In genomic region chr3:58388550-58389061, GRCh38 we compare ENCODE assay signal across 12 cellular contexts. TPM values are rescaled to one million over a fixed set of nuclear protein-coding genes. Genes with fewer than 3 reads are reported as not detected.
A peak's percentile ranks its signal among the peaks of the same experiment; 100 is the strongest.
DNase-seq lines count a peak whose midpoint lies in the region; ATAC-seq, FAIRE-seq and TF ChIP-seq lines count a peak whose summit lies in the region.
"Had no signal": no experiment of that assay in that cellular context is flagged by ENCODE, and none has a peak within 500 bp of the region (broad histone marks: within the 10 kb centered on the region; RNA-seq: fewer than 3 reads in every experiment).

No MANE protein-coding gene starts in this region.

- H3K4me3 Mint-ChIP-seq in astrocyte (ENCODE audit: unreplicated experiment), result no peak overlapping the region

- DNase-seq in astrocyte (ENCODE audit: low read depth), result peak; percentile 79
- DNase-seq in iris pigment epithelial cell (ENCODE audit: low read depth), result peak; percentile 62
- DNase-seq in smooth muscle cell (lab: John Stamatoyannopoulos, UW; ENCODE audit: unreplicated experiment), result no peak
- no peak for DNase-seq in A172 (ENCODE audit: low spot score)
- DNase-seq in DMS153 treated with DMSO at 0.1 percent for 48 hours (lab: John Stamatoyannopoulos, UW; ENCODE audit: unreplicated experiment), result no peak
- no peak for DNase-seq in NAMALWA (ENCODE audit: low spot score)
- DNase-seq: activated naive CD4-positive, alpha-beta T cell treated with anti-CD3 and anti-CD28 coated beads, Interleukin-2, amount 50 U/mL, for 16 hours; left colon; stimulated activated naive CD4-positive, alpha-beta T cell treated with Interleukin-2 at 50 U/mL for 16 hours had no signal

- H3K4me1 ChIP-seq in astrocyte (ENCODE audit: insufficient read depth, low read length) (peaks cover 50% of the 10 kb centered on the region), smooth muscle cell (ENCODE audit: low read depth) (peaks cover 45% of the 10 kb centered on the region)

- H3K9me3 ChIP-seq in astrocyte (ENCODE audit: insufficient read depth, low read depth, low read length) (no peaks in the 10 kb centered on the region), smooth muscle cell (replicated peaks; ENCODE audit: low read depth) (no peaks in the 10 kb centered on the region)

- no peak for TF ChIP-seq CTCF in astrocyte (IDR thresholded peaks at IDR 0.05; ENCODE audit: insufficient read depth, low read depth, low read length)
- no peak for TF ChIP-seq CTCF in smooth muscle cell (IDR thresholded peaks at IDR 0.05; ENCODE audit: borderline replicate concordance, insufficient read depth, poor library complexity, severe bottlenecking)

- peaks cover 53% of the 10 kb centered on the region for H3F3A ChIP-seq in smooth muscle cell (ENCODE audit: low read depth)

- ATAC-seq in HG02610 (IDR thresholded peaks at IDR 0.05; ENCODE audit: unreplicated experiment) (peak; percentile 64), HG02759 (IDR thresholded peaks at IDR 0.05; ENCODE audit: unreplicated experiment) (no peak)
- ATAC-seq: left colon had no signal

- no peaks in the 10 kb centered on the region for H3K79me2 ChIP-seq in astrocyte (ENCODE audit: insufficient read depth, low read length)
- no peaks in the 10 kb centered on the region for H3K79me2 ChIP-seq in smooth muscle cell (ENCODE audit: low read depth)

- no peaks in the 10 kb centered on the region for H3K36me3 Mint-ChIP-seq in astrocyte (ENCODE audit: low read depth, unreplicated experiment)

- H3K27me3 ChIP-seq in astrocyte (ENCODE audit: insufficient read depth, low read length) (no peaks in the 10 kb centered on the region), smooth muscle cell (ENCODE audit: low read depth) (no peaks in the 10 kb centered on the region)

- peaks cover 2% of the 10 kb centered on the region for H3K9me3 Mint-ChIP-seq in astrocyte (ENCODE audit: unreplicated experiment)

- H4K20me1 ChIP-seq in astrocyte (ENCODE audit: insufficient read depth, low read length) (no peaks in the 10 kb centered on the region), smooth muscle cell (ENCODE audit: low read depth) (no peaks in the 10 kb centered on the region)

- H3K4me3 ChIP-seq in astrocyte (ENCODE audit: insufficient read depth, low read depth, low read length) (no peak overlapping the region), smooth muscle cell (no peak overlapping the region)

- H3K4me2 ChIP-seq in astrocyte (ENCODE audit: low read length) (no peak overlapping the region), smooth muscle cell (peak overlapping the region; percentile 74)

- no peaks in the 10 kb centered on the region for H3K36me3 ChIP-seq in astrocyte (ENCODE audit: insufficient read depth, low read length)
- H3K36me3 ChIP-seq in smooth muscle cell (ENCODE audit: low read depth), result no peaks in the 10 kb centered on the region

- peak; percentile 55 for FAIRE-seq in astrocyte (lab: Jason Lieb, UNC)
- FAIRE-seq: RCC 7860 had no signal

- H2AFZ ChIP-seq in astrocyte (ENCODE audit: low read depth, low read length) (no peak overlapping the region), smooth muscle cell (ENCODE audit: low read depth) (no peak overlapping the region)

- H3K9ac ChIP-seq in astrocyte (ENCODE audit: low read length) (peak overlapping the region; percentile 24), smooth muscle cell (ENCODE audit: low read depth) (peak overlapping the region; percentile 54)

- H3K4me1 Mint-ChIP-seq in astrocyte (ENCODE audit: low read depth, unreplicated experiment), result peaks cover 52% of the 10 kb centered on the region

- H3K27ac Mint-ChIP-seq in astrocyte (ENCODE audit: unreplicated experiment), result peak overlapping the region; percentile 41

- H3K27ac ChIP-seq in astrocyte (ENCODE audit: low read depth, low read length), result peak overlapping the region; percentile 98
- H3K27ac ChIP-seq in smooth muscle cell (ENCODE audit: low read depth), result peak overlapping the region; percentile 93

- H3K27me3 Mint-ChIP-seq in astrocyte (ENCODE audit: low read depth, unreplicated experiment), result no peaks in the 10 kb centered on the region

RNA-seq across cellular contexts. Expression of gene PDHB, which starts 45.0 kb away (rescaled TPM):
- total RNA-seq in astrocyte (87.7 and 95.7 TPM in 2 replicates), smooth muscle cell (123 and 134 TPM in 2 replicates)
- 122 and 128 TPM in 2 replicates for polyA plus RNA-seq in smooth muscle cell
- 141 and 170 TPM in 2 replicates for total RNA-seq in A172 (2014; rRNA removed; shearing (Covaris generic))

RNA-seq across cellular contexts. Expression of gene PXK, which starts 55.9 kb away (rescaled TPM):
- 10.3 and 10.5 TPM in 2 replicates for total RNA-seq in astrocyte
- total RNA-seq in smooth muscle cell, result 30.5 and 33.3 TPM in 2 replicates
- 23.8 and 25.1 TPM in 2 replicates for polyA plus RNA-seq in smooth muscle cell
- 9.3 and 15.2 TPM in 2 replicates for total RNA-seq in A172 (2014; rRNA removed; shearing (Covaris generic))

Comparison
In these comparisons a context has a peak if more than half of its experiments do, and no peak if none do; other contexts are left out.
1. DNase-seq: peak in astrocyte (single experiment) and iris pigment epithelial cell (single experiment); none in smooth muscle cell (single experiment), A172 (single experiment), DMS153 treated with DMSO at 0.1 percent for 48 hours (single experiment) and NAMALWA (single experiment).